In the genomic region with DNA sequence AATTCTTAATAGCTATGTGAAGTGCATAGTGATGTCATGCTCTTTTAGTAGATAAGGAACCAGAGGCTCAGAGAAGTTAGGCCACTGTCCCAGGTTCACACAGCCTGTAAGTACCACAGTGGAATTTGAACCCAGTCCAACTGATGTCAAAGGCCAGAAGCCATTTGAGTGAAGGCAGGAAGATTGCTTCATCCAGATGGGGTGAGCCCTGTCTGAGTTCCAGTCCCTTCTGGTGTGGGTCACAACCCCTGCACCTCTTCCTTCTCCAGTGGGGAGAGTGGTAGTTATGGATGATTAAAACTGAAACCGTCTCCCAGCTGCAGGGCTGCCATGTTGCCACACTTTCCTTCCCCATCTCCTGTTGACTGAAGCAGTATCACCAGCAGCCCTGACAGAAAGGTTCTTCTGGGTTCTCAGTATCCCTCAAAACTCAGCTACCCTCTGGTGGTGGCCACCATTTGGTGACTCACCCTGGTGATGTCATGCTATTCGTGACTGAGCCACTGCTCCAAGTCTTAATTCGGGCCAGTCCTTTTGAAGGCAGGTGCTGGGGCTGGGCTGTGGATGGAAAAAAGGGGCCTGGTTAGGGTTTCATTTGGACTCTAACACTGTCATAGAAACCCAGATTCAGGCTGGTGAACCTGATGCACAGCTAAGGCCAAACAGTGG, we compare ENCODE assay signal across 8 cellular contexts. TPM values are rescaled to one million over a fixed set of nuclear protein-coding genes. Genes with fewer than 3 reads are reported as not detected.
A peak's percentile ranks its signal among the peaks of the same experiment; 100 is the strongest.
DNase-seq lines count a peak whose midpoint lies in the region; ATAC-seq and TF ChIP-seq lines count a peak whose summit lies in the region.

No MANE protein-coding gene starts in this region.

- peak overlapping the region; percentile 2 for H4K91ac ChIP-seq in trophoblast cell (ENCODE audit: low read depth, low read length)

- no peak overlapping the region for H3K9ac ChIP-seq in trophoblast cell (ENCODE audit: low read length)

- peaks cover 26% of the 10 kb centered on the region for H3K79me1 ChIP-seq in trophoblast cell (ENCODE audit: low read length)

- H3K4me2 ChIP-seq in trophoblast cell (ENCODE audit: low read length), result no peak overlapping the region

- intact Hi-C loops in ovary (cut with DNase I), result no loop called here

- no peaks in the 10 kb centered on the region for H3K9me3 ChIP-seq in trophoblast cell (ENCODE audit: insufficient read depth, low read depth, low read length)
- H3K9me3 ChIP-seq in ovary, result no peaks in the 10 kb centered on the region

- TF ChIP-seq EP300 in ovary (IDR thresholded peaks at IDR 0.05), result no peak

- H3K23ac ChIP-seq in trophoblast cell (ENCODE audit: low read length), result no peak overlapping the region

- no peak for TF ChIP-seq CTCF in ovary (IDR thresholded peaks at IDR 0.05)

- no peak overlapping the region for H3K18ac ChIP-seq in trophoblast cell (ENCODE audit: low read length)

- H3K4ac ChIP-seq in trophoblast cell (ENCODE audit: low read depth, low read length), result no peak overlapping the region

- H3K27me3 ChIP-seq in trophoblast cell (ENCODE audit: insufficient read depth, low read length) (no peaks in the 10 kb centered on the region), ovary (no peaks in the 10 kb centered on the region)

- peaks cover 5 to 6% of the 10 kb centered on the region in 2 experiments for H3K36me3 ChIP-seq in trophoblast cell (ENCODE audit: control insufficient read depth in 1 of 2, insufficient read depth in 2 of 2, low read length in 2 of 2)
- no peaks in the 10 kb centered on the region for H3K36me3 ChIP-seq in ovary

- TF ChIP-seq POLR2A in ovary (IDR thresholded peaks at IDR 0.05), result no peak

- WGBS in trophoblast cell (ENCODE audit: extremely low coverage, insufficient coverage, insufficient read length), result no CpG with 5 or more reads among the region's 3 CpGs
- WGBS in ovary, 3 donors, result 57 to 71% (median 67%) methylated on average over 3 of the region's 3 CpGs

- peaks cover 11% of the 10 kb centered on the region for H3K79me2 ChIP-seq in trophoblast cell (ENCODE audit: control insufficient read depth, insufficient read depth, low read length, poor library complexity)

- H3K14ac ChIP-seq in trophoblast cell (ENCODE audit: low read length), result no peak overlapping the region

- H3K27ac ChIP-seq in epithelial cell of prostate (peak overlapping the region; percentile 76), trophoblast cell (ENCODE audit: low read depth, low read length) (peak overlapping the region; percentile 58), ovary (no peak overlapping the region)

- no peak overlapping the region for H4K12ac ChIP-seq in trophoblast cell (ENCODE audit: low read depth, low read length)

- H2BK120ac ChIP-seq in trophoblast cell (ENCODE audit: insufficient read depth, low read length, poor library complexity), result no peak overlapping the region

- H2AFZ ChIP-seq in trophoblast cell (ENCODE audit: insufficient read depth, low read length, poor library complexity), result no peak overlapping the region

- no peak for ATAC-seq in HG03097 (IDR thresholded peaks at IDR 0.05; ENCODE audit: low FRiP score, unreplicated experiment)

- H4K8ac ChIP-seq in trophoblast cell (ENCODE audit: low read depth, low read length), result no peak overlapping the region

- H3K4me1 ChIP-seq in trophoblast cell (ENCODE audit: control insufficient read depth in 1 of 2, insufficient read depth in 2 of 2, low read length in 2 of 2) (peaks cover 9 to 16% of the 10 kb centered on the region in 2 experiments), ovary (ENCODE audit: insufficient read depth) (peaks cover 2% of the 10 kb centered on the region)

- no peak overlapping the region for H2BK12ac ChIP-seq in trophoblast cell (ENCODE audit: low read length)

- H2BK5ac ChIP-seq in trophoblast cell (ENCODE audit: low read depth, low read length, poor library complexity), result no peak overlapping the region

- DNase-seq in DMS 273 (lab: John Stamatoyannopoulos, UW; ENCODE audit: unreplicated experiment) (peak; percentile 34), DMS 273 treated with DMSO at 0.1 percent for 48 hours (lab: John Stamatoyannopoulos, UW) (no peak), epithelial cell of prostate (ENCODE audit: low read depth, low spot score) (no peak), trophoblast cell (peak; percentile 83 to 86), COLO829 (ENCODE audit: low spot score) (no peak), ovary (no peak)
- DNase-seq in activated CD4-positive, alpha-beta T cell treated with anti-CD3 and anti-CD28 coated beads, Interleukin-2, amount 50 U/mL, for 4 hours, result peak; percentile 45 to 57

- no peak overlapping the region for H2AK5ac ChIP-seq in trophoblast cell (ENCODE audit: low read length)

- no peak overlapping the region for H3K4me3 ChIP-seq in trophoblast cell (ENCODE audit: low read depth, low read length)
- no peak overlapping the region for H3K4me3 ChIP-seq in ovary

RNA-seq across cellular contexts. Expression of a gene that starts 1.5 kb away (rescaled TPM):
- polyA plus RNA-seq in trophoblast cell (2013), result 17.4 and 19.7 TPM in 2 replicates
- 10 to 100 TPM in 1 of 7 donors, 1 to 10 TPM in 1, under 1 TPM in 3, not detected in 2; 0.37 to 22.3 (median 0.60) TPM for total RNA-seq in ovary
- polyA plus RNA-seq in ovary, result under 1 TPM in 1 of 2 donors, not detected in 1; 0.11 TPM

RNA-seq across cellular contexts. Expression of a gene that starts 20.4 kb away (rescaled TPM):
- 45.8 and 49.8 TPM in 2 replicates for polyA plus RNA-seq in trophoblast cell (2013)
- total RNA-seq in ovary, result 10 to 100 TPM; 47.7 to 70.8 (median 61.7) TPM
- polyA plus RNA-seq in ovary, result 10 to 100 TPM; 34.7 to 76.5 TPM

RNA-seq across cellular contexts. Expression of a gene that starts 32.2 kb away (rescaled TPM):
- 6.1 and 6.6 TPM in 2 replicates for polyA plus RNA-seq in trophoblast cell (2013)
- total RNA-seq in ovary, result 10 to 100 TPM; 13.5 to 31.1 (median 19.3) TPM
- polyA plus RNA-seq in ovary, result 10 to 100 TPM in 1 of 2 donors, under 1 TPM in 1; 0.25 to 17.9 TPM

RNA-seq across cellular contexts. Expression of a gene that starts 34.2 kb away (rescaled TPM):
- polyA plus RNA-seq in trophoblast cell (2013), result 0.78 and 0.92 TPM in 2 replicates
- 10 to 100 TPM in 6 of 7 donors, 1 to 10 TPM in 1; 4.4 to 34.7 (median 24.5) TPM for total RNA-seq in ovary
- polyA plus RNA-seq in ovary, result 10 to 100 TPM in 1 of 2 donors, 1 to 10 TPM in 1; 4.6 to 12.4 TPM

RNA-seq across cellular contexts. Expression of a gene that starts 49.7 kb away (rescaled TPM):
- 75.7 and 77.7 TPM in 2 replicates for polyA plus RNA-seq in trophoblast cell (2013)
- total RNA-seq in ovary, result 10 to 100 TPM; 38.0 to 82.3 (median 60.1) TPM
- polyA plus RNA-seq in ovary, result 10 to 100 TPM; 45.3 to 83.6 TPM

Comparison
In these comparisons a context has a peak if more than half of its experiments do, and no peak if none do; other contexts are left out.
1. DNase-seq: peak in DMS 273 (single experiment), activated CD4-positive, alpha-beta T cell treated with anti-CD3 and anti-CD28 coated beads, Interleukin-2, amount 50 U/mL, for 4 hours (2 of 2) and trophoblast cell (2 of 2); none in DMS 273 treated with DMSO at 0.1 percent for 48 hours (single experiment), epithelial cell of prostate (single experiment), COLO829 (single experiment) and ovary (0 of 5).
2. H3K27ac ChIP-seq: peak in epithelial cell of prostate (single experiment) and trophoblast cell (single experiment); none in ovary (0 of 2).